ENCODE assay signal across 14 cellular contexts in genomic region chr12:113899844-113900471, GRCh38.
DNase-seq lines count a peak whose midpoint lies in the region; ATAC-seq and TF ChIP-seq lines count a peak whose summit lies in the region.
"Had no signal": no experiment of that assay in that cellular context is flagged by ENCODE, and none has a peak within 500 bp of the region (broad histone marks: within the 10 kb centered on the region; RNA-seq: fewer than 3 reads in every experiment).

No MANE protein-coding gene starts in this region.

- ATAC-seq in left ventricle myocardium superior: peak; percentile 45
- no peak for ATAC-seq in heart right ventricle
- no peak for ATAC-seq in GM21423 (IDR thresholded peaks at IDR 0.05; ENCODE audit: unreplicated experiment)
- ATAC-seq: lower lobe of right lung had no signal

- no peaks in the 10 kb centered on the region for H3K9me3 ChIP-seq in heart right ventricle
- H3K9me3 ChIP-seq in iPS-18a (ENCODE audit: control insufficient read depth, low read depth, low read length): no peaks in the 10 kb centered on the region
- H3K9me3 ChIP-seq in testis: no peaks in the 10 kb centered on the region
- H3K9me3 ChIP-seq: lower lobe of right lung, SK-N-SH, thoracic aorta had no signal

- H3K36me3 ChIP-seq in heart right ventricle (peaks cover 0 to 62% (median 0%) of the 10 kb centered on the region in 9 donors), iPS-18a (ENCODE audit: control insufficient read depth, low read depth, low read length) (peaks cover 6% of the 10 kb centered on the region), testis (ENCODE audit: low read depth, missing control alignments) (no peaks in the 10 kb centered on the region)

- no peak for TF ChIP-seq POLR2A in testis (IDR thresholded peaks at IDR 0.05)

- H3K27ac ChIP-seq in heart right ventricle: no peak overlapping the region
- H3K27ac ChIP-seq in iPS-18a (ENCODE audit: low read length): peak overlapping the region; percentile 15
- no peak overlapping the region for H3K27ac ChIP-seq in testis
- H3K27ac ChIP-seq: lower lobe of right lung, thoracic aorta had no signal

- peaks cover 0 to 12% (median 4%) of the 10 kb centered on the region in 9 donors for H3K4me1 ChIP-seq in heart right ventricle
- peaks cover 8% of the 10 kb centered on the region for H3K4me1 ChIP-seq in iPS-18a (ENCODE audit: control insufficient read depth, low read depth, low read length)
- no peaks in the 10 kb centered on the region for H3K4me1 ChIP-seq in testis
- H3K4me1 ChIP-seq: lower lobe of right lung had no signal

- no peak overlapping the region for H3K9ac ChIP-seq in iPS-18a (ENCODE audit: low read length)
- H3K9ac ChIP-seq: SK-N-SH had no signal

- no peak for DNase-seq in left ventricle myocardium superior
- no peak for DNase-seq in heart right ventricle
- DNase-seq in NCI-H774 (lab: John Stamatoyannopoulos, UW): peak; percentile 59
- DNase-seq in testis: peak; percentile 18
- DNase-seq in SKM-1 treated with dmso at 0.1 percent for 144 hours (lab: John Stamatoyannopoulos, UW; ENCODE audit: unreplicated experiment): no peak
- no peak for DNase-seq in 8988T
- DNase-seq: activated CD4-positive, alpha-beta T cell treated with anti-CD3 and anti-CD28 coated beads, Interleukin-2, amount 10 ng/mL, durations not matched to agents 24 days and 14 days; activated gamma-delta T cell; cerebellar nuclear complex; lower lobe of right lung; SK-N-SH had no signal

- TF ChIP-seq CTCF in heart right ventricle (IDR thresholded peaks at IDR 0.05) (no peak), testis (IDR thresholded peaks at IDR 0.05) (no peak)

- H3K4me3 ChIP-seq in heart right ventricle (no peak overlapping the region), iPS-18a (ENCODE audit: low read length) (no peak overlapping the region), testis (no peak overlapping the region)
- H3K4me3 ChIP-seq: lower lobe of right lung, thoracic aorta had no signal

- no peaks in the 10 kb centered on the region for H3K27me3 ChIP-seq in heart right ventricle
- no peaks in the 10 kb centered on the region for H3K27me3 ChIP-seq in iPS-18a (ENCODE audit: control insufficient read depth, insufficient read depth, low read length)
- no peaks in the 10 kb centered on the region for H3K27me3 ChIP-seq in testis

- 73 to 78% methylated on average over 24 of the region's 24 CpGs for WGBS in heart right ventricle, 2 donors
- 60 to 74% methylated on average over 23 to 24 of the region's 24 CpGs for WGBS in testis, 2 donors

- intact Hi-C loops in left ventricle myocardium superior (cut with micrococcal nuclease): no loop called here
- intact Hi-C loops in heart right ventricle (cut with DNase I): loop anchor here in 1 of 10 donors (10.0 kb wide), 1 partner anchor 585 kb away; no protein-coding TSS in a partner anchor
- intact Hi-C loops in testis (cut with DNase I; ENCODE audit: low total_unique reads): no loop called here

Comparison
In these comparisons a context has a peak if more than half of its experiments do, and no peak if none do; other contexts are left out.
1. DNase-seq: peak in NCI-H774 (single experiment) and testis (single experiment); none in left ventricle myocardium superior (single experiment), heart right ventricle (0 of 2), SKM-1 treated with dmso at 0.1 percent for 144 hours (single experiment) and 8988T (single experiment).